ENCODE assay signal across 1 cellular context in the genomic region with DNA sequence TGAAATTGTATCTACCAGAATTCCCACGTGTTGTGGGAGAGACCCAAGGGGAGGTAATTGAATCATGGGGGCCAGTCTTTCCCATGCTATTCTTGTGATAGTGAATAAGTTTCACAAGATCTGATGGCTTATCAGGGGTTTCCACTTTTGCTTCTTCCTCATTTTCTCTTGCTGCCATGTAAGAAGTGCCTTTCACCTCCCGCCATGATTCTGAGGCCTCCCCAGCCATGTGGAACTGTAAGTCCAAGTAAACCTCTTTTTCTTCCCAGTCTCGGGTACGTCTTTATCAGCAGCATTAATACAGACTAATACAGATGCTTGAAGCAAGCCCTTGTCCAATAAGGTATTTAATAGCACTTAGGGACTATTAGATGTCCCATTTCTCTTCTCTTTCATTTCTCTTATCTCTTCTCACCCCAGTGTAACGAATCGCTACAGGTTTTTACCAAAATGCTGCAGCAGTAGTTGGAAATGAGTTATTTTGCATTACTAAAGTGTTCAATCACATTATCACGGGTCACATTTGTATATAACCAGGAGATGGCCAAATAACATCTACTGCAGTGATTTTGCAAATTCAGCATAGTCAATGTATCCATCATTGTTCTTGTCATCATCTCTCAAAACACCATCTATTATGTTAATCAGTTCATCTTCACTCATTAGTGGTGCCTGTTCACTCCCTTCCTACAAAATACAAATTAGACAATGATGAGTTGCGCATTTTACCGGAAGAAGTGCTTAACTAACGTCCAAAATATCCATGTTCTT.
TF ChIP-seq lines count a peak whose summit lies in the region.

No MANE protein-coding gene starts in this region.

TF ChIP-seq in A549, 52 proteins besides CTCF, POLR2A, EP300 and RAD21:
- peak; percentile 68 for TF ChIP-seq MAFK (IDR thresholded peaks at IDR 0.05; ENCODE audit: partially characterized antibody)
